Comparison of ENCODE assay signal across 29 cellular contexts in genomic region chr10:117366741-117367140, GRCh38. TPM values are rescaled to one million over a fixed set of nuclear protein-coding genes. Genes with fewer than 3 reads are reported as not detected.
DNase-seq lines count a peak whose midpoint lies in the region; ATAC-seq and TF ChIP-seq lines count a peak whose summit lies in the region.
"Had no signal": no experiment of that assay in that cellular context is flagged by ENCODE, and none has a peak within 500 bp of the region (broad histone marks: within the 10 kb centered on the region; RNA-seq: fewer than 3 reads in every experiment).

No MANE protein-coding gene starts in this region.

- H2AFZ ChIP-seq in PC-3 (ENCODE audit: low read length), result no peak overlapping the region

- H3K27ac ChIP-seq in CD4-positive, CD25-positive, alpha-beta regulatory T cell (ENCODE audit: insufficient read depth, low read length, poor library complexity, severe bottlenecking), result no peak overlapping the region
- H3K27ac ChIP-seq in PC-3 (ENCODE audit: low read length), result peak overlapping the region; percentile 85
- H3K27ac ChIP-seq in epithelial cell of prostate, result peak overlapping the region; percentile 47
- no peak overlapping the region for H3K27ac ChIP-seq in coronary artery
- H3K27ac ChIP-seq in CD8-positive, alpha-beta T cell (ENCODE audit: low read depth, low read length), result no peak overlapping the region
- H3K27ac ChIP-seq: heart left ventricle, tibial artery had no signal

- BruUV-seq in PC-3 (replicated peaks; lab: Mats Ljungman, UMichigan), result no TSS peak

- no peaks in the 10 kb centered on the region for H3K9me2 ChIP-seq in PC-3 (replicated peaks; ENCODE audit: low read length)

- no peak for DNase-seq in CD4-positive, CD25-positive, alpha-beta regulatory T cell
- peak; percentile 66 for DNase-seq in PC-3
- DNase-seq in epithelial cell of prostate (ENCODE audit: low read depth, low spot score), result no peak
- no peak for DNase-seq in neural crest cell (ENCODE audit: low read depth, low spot score)
- no peak for DNase-seq in EL
- no peak for DNase-seq in activated naive CD8-positive, alpha-beta T cell treated with anti-CD3 and anti-CD28 coated beads for 36 hours
- DNase-seq in coronary artery (ENCODE audit: low spot score), result no peak
- DNase-seq in CD8-positive, alpha-beta T cell, result no peak
- DNase-seq: activated B cell treated with CpG ODN at 0.5 μM for 24 hours; activated CD4-positive, alpha-beta T cell treated with anti-CD3 and anti-CD28 coated beads, Interleukin-2, amount 50 U/mL, for 4 hours; activated CD8-positive, alpha-beta memory T cell treated with anti-CD3 and anti-CD28 coated beads, Interleukin-2, amount 50 U/mL, for 48 hours; DMS79 treated with DMSO at 0.1 percent for 48 hours; foreskin fibroblast; H7; heart left ventricle; IMR-90; left cardiac atrium; mesendoderm; naive thymus-derived CD8-positive, alpha-beta T cell; NCI-H1417 treated with DMSO at 0.1 percent for 48 hours; NCI-H2107; NCI-H510A treated with DMSO at 0.1 percent for 48 hours; stimulated activated CD4-positive, alpha-beta T cell treated with anti-CD3 and anti-CD28 coated beads, Interleukin-12 subunit alpha, Interleukin-12 subunit beta, amount 100 ng/mL, for 4 hours; stimulated activated CD4-positive, alpha-beta T cell treated with anti-CD3 and anti-CD28 coated beads, Interleukin-4, amount 100 ng/mL, for 4 hours; stimulated activated naive CD4-positive, alpha-beta T cell treated with Interleukin-2 at 50 U/mL for 16 hours; tibial artery had no signal

- H3K4me1 Mint-ChIP-seq in CD4-positive, CD25-positive, alpha-beta regulatory T cell, result peaks cover 48 to 84% (median 67%) of the 10 kb centered on the region in 4 donors
- H3K4me1 Mint-ChIP-seq in neural crest cell, result peaks cover 28% of the 10 kb centered on the region
- H3K4me1 Mint-ChIP-seq in activated naive CD8-positive, alpha-beta T cell treated with anti-CD3 and anti-CD28 coated beads for 36 hours, result peaks cover 63% of the 10 kb centered on the region
- H3K4me1 Mint-ChIP-seq in CD8-positive, alpha-beta T cell (ENCODE audit: low read depth), result peaks cover 80% of the 10 kb centered on the region

- H3K9ac ChIP-seq in PC-3 (ENCODE audit: low read length), result peak overlapping the region; percentile 61

- TF ChIP-seq CTCF in PC-3 (conservative IDR thresholded peaks at IDR 0.05; ENCODE audit: low read depth, low read length) (no peak), neural crest cell (conservative IDR thresholded peaks at IDR 0.05) (no peak), coronary artery (IDR thresholded peaks at IDR 0.05) (no peak)
- no peak for TF ChIP-seq CTCF in CD8-positive, alpha-beta T cell (IDR thresholded peaks at IDR 0.05)

- POLR2A ChIA-PET in PC-3 (lab: Charles Lee; ENCODE audit: unreplicated experiment), result no interaction called here
- POLR2A ChIA-PET in CD8-positive, alpha-beta T cell (lab: Charles Lee), result interaction anchor here (1.0 kb wide), 1 partner anchor 11 kb away, joined by 3 read pairs; no protein-coding TSS in a partner anchor

- peak overlapping the region in 1 of 4 donors; percentile 4 for H3K4me3 Mint-ChIP-seq in CD4-positive, CD25-positive, alpha-beta regulatory T cell
- H3K4me3 Mint-ChIP-seq in neural crest cell, result peak overlapping the region; percentile 27
- H3K4me3 Mint-ChIP-seq in activated naive CD8-positive, alpha-beta T cell treated with anti-CD3 and anti-CD28 coated beads for 36 hours, result no peak overlapping the region
- H3K4me3 Mint-ChIP-seq in CD8-positive, alpha-beta T cell, result no peak overlapping the region
- H3K4me3 Mint-ChIP-seq: activated B cell treated with CpG ODN at 0.5 μM for 24 hours; activated naive CD8-positive, alpha-beta T cell; B cell had no signal

- no peak for ATAC-seq in CD4-positive, CD25-positive, alpha-beta regulatory T cell (ENCODE audit: low read depth in 2 of 2)
- ATAC-seq in PC-3, result peak; percentile 64
- no peak for ATAC-seq in CD8-positive, alpha-beta T cell
- ATAC-seq: heart left ventricle; left cardiac atrium; naive thymus-derived CD8-positive, alpha-beta T cell had no signal

- H3K27ac Mint-ChIP-seq in CD4-positive, CD25-positive, alpha-beta regulatory T cell, result peak overlapping the region in 2 of 3 donors; percentile 63 to 70
- H3K27ac Mint-ChIP-seq in neural crest cell (ENCODE audit: unreplicated experiment), result no peak overlapping the region
- no peak overlapping the region for H3K27ac Mint-ChIP-seq in activated naive CD8-positive, alpha-beta T cell treated with anti-CD3 and anti-CD28 coated beads for 36 hours
- no peak overlapping the region for H3K27ac Mint-ChIP-seq in CD8-positive, alpha-beta T cell
- H3K27ac Mint-ChIP-seq: activated B cell treated with CpG ODN at 0.5 μM for 24 hours; activated naive CD8-positive, alpha-beta T cell; activated T-helper 2 cell treated with anti-CD3 and anti-CD28 coated beads, Interferon-gamma antibody, Interleukin-2, Interleukin-4, amounts not matched to agents 10 μg/mL and 5 μg/mL and 100 μg/mL, durations not matched to agents 14 hours and 24 hours and 36 hours; B cell had no signal

- no peaks in the 10 kb centered on the region for H3K9me3 ChIP-seq in CD4-positive, CD25-positive, alpha-beta regulatory T cell (ENCODE audit: control insufficient read depth in 2 of 2, low read length in 2 of 2)
- H3K9me3 ChIP-seq in PC-3 (ENCODE audit: low read length), result no peaks in the 10 kb centered on the region
- no peaks in the 10 kb centered on the region for H3K9me3 ChIP-seq in CD8-positive, alpha-beta T cell (ENCODE audit: low read length)
- H3K9me3 ChIP-seq: heart left ventricle, tibial artery had no signal

- H3F3A ChIP-seq in PC-3 (ENCODE audit: low read length, unreplicated experiment), result peaks cover 5% of the 10 kb centered on the region

- no peaks in the 10 kb centered on the region for H3K36me3 ChIP-seq in CD4-positive, CD25-positive, alpha-beta regulatory T cell (ENCODE audit: control insufficient read depth, insufficient read depth, low read length)
- no peaks in the 10 kb centered on the region for H3K36me3 ChIP-seq in PC-3 (ENCODE audit: low read depth, low read length)
- no peaks in the 10 kb centered on the region for H3K36me3 ChIP-seq in CD8-positive, alpha-beta T cell (ENCODE audit: insufficient read depth, low read length)
- H3K36me3 ChIP-seq: heart left ventricle, tibial artery had no signal

- peaks cover 99% of the 10 kb centered on the region for H3K79me2 ChIP-seq in PC-3 (ENCODE audit: low read length)

- peaks cover 28% of the 10 kb centered on the region for H3K4me1 ChIP-seq in CD4-positive, CD25-positive, alpha-beta regulatory T cell (ENCODE audit: control insufficient read depth, insufficient read depth, low read length, poor library complexity, severe bottlenecking)
- peaks cover 69% of the 10 kb centered on the region for H3K4me1 ChIP-seq in PC-3 (ENCODE audit: insufficient read depth, low read length)
- peaks cover 32% of the 10 kb centered on the region for H3K4me1 ChIP-seq in CD8-positive, alpha-beta T cell (ENCODE audit: insufficient read depth, low read length)

- H3K27me3 ChIP-seq in CD4-positive, CD25-positive, alpha-beta regulatory T cell (ENCODE audit: control insufficient read depth, insufficient read depth, low read length), result no peaks in the 10 kb centered on the region
- H3K27me3 ChIP-seq in PC-3 (ENCODE audit: low read length), result no peaks in the 10 kb centered on the region
- no peaks in the 10 kb centered on the region for H3K27me3 ChIP-seq in CD8-positive, alpha-beta T cell (ENCODE audit: insufficient read depth, low read length)
- H3K27me3 ChIP-seq: heart left ventricle, tibial artery had no signal

- no peaks in the 10 kb centered on the region for H3K9me3 Mint-ChIP-seq in CD4-positive, CD25-positive, alpha-beta regulatory T cell
- H3K9me3 Mint-ChIP-seq in neural crest cell, result no peaks in the 10 kb centered on the region
- H3K9me3 Mint-ChIP-seq in activated naive CD8-positive, alpha-beta T cell treated with anti-CD3 and anti-CD28 coated beads for 36 hours, result peaks cover 1% of the 10 kb centered on the region
- H3K9me3 Mint-ChIP-seq in CD8-positive, alpha-beta T cell, result no peaks in the 10 kb centered on the region
- H3K9me3 Mint-ChIP-seq: activated B cell treated with CpG ODN at 0.5 μM for 24 hours; activated T-helper 2 cell treated with anti-CD3 and anti-CD28 coated beads, Interferon-gamma antibody, Interleukin-2, Interleukin-4, amounts not matched to agents 10 μg/mL and 5 μg/mL and 100 μg/mL, durations not matched to agents 14 hours and 24 hours and 36 hours; naive thymus-derived CD8-positive, alpha-beta T cell had no signal

- intact Hi-C loops in PC-3 (cut with micrococcal nuclease), result no loop called here
- intact Hi-C loops in CD8-positive, alpha-beta T cell (cut with DNase I, micrococcal nuclease), result no loop called here

- H3K36me3 Mint-ChIP-seq in CD4-positive, CD25-positive, alpha-beta regulatory T cell, result peaks cover 8% of the 10 kb centered on the region
- peaks cover 4% of the 10 kb centered on the region for H3K36me3 Mint-ChIP-seq in neural crest cell (ENCODE audit: low read depth)
- H3K36me3 Mint-ChIP-seq in activated naive CD8-positive, alpha-beta T cell treated with anti-CD3 and anti-CD28 coated beads for 36 hours, result peaks cover 18% of the 10 kb centered on the region
- peaks cover 3% of the 10 kb centered on the region for H3K36me3 Mint-ChIP-seq in CD8-positive, alpha-beta T cell

- H4K20me1 ChIP-seq in PC-3 (ENCODE audit: low read length), result peaks cover 15% of the 10 kb centered on the region; the same call in 1 of the 2 replicates

- H3K4me2 ChIP-seq in PC-3 (ENCODE audit: low read length), result peak overlapping the region; percentile 79

- H3K4me3 ChIP-seq in CD4-positive, CD25-positive, alpha-beta regulatory T cell (ENCODE audit: low read depth, low read length), result no peak overlapping the region
- H3K4me3 ChIP-seq in PC-3 (ENCODE audit: low read length), result peak overlapping the region; percentile 52; the same call in 1 of the 2 replicates
- no peak overlapping the region for H3K4me3 ChIP-seq in coronary artery
- H3K4me3 ChIP-seq in CD8-positive, alpha-beta T cell (ENCODE audit: low read depth, low read length), result no peak overlapping the region
- H3K4me3 ChIP-seq: heart left ventricle, tibial artery had no signal

- CTCF ChIA-PET in PC-3 (lab: Charles Lee), result no interaction called here
- CTCF ChIA-PET in CD8-positive, alpha-beta T cell (lab: Charles Lee), result interaction anchor here (0.6 kb wide), 1 partner anchor 39 kb away, joined by 4 read pairs; no protein-coding TSS in a partner anchor

- H3K27me3 Mint-ChIP-seq in CD4-positive, CD25-positive, alpha-beta regulatory T cell, result no peaks in the 10 kb centered on the region
- H3K27me3 Mint-ChIP-seq in neural crest cell (ENCODE audit: low read depth), result no peaks in the 10 kb centered on the region
- no peaks in the 10 kb centered on the region for H3K27me3 Mint-ChIP-seq in activated naive CD8-positive, alpha-beta T cell treated with anti-CD3 and anti-CD28 coated beads for 36 hours
- H3K27me3 Mint-ChIP-seq in CD8-positive, alpha-beta T cell (ENCODE audit: low read depth), result no peaks in the 10 kb centered on the region
- H3K27me3 Mint-ChIP-seq: activated B cell treated with CpG ODN at 0.5 μM for 24 hours; activated naive CD8-positive, alpha-beta T cell; B cell; naive thymus-derived CD8-positive, alpha-beta T cell had no signal

RNA-seq across cellular contexts. Expression of gene PDZD8, which starts 8.5 kb away (rescaled TPM):
- total RNA-seq in CD4-positive, CD25-positive, alpha-beta regulatory T cell, result 30.4 TPM
- 10 to 100 TPM in 1 of 4 donors, 1 to 10 TPM in 3; 3.1 to 11.2 (median 6.1) TPM for polyA plus RNA-seq in CD4-positive, CD25-positive, alpha-beta regulatory T cell
- total RNA-seq in PC-3 (2014; rRNA removed) (13.6 and 14.7 TPM in 2 replicates), neural crest cell (30.6 and 31.8 TPM in 2 replicates)
- 10 to 100 TPM; 19.7 to 20.4 TPM for total RNA-seq in activated naive CD8-positive, alpha-beta T cell treated with anti-CD3 and anti-CD28 coated beads for 36 hours
- total RNA-seq in CD8-positive, alpha-beta T cell, result 10 to 100 TPM; 49.6 to 59.8 TPM

Comparison
In these comparisons a context has a peak if more than half of its experiments do, and no peak if none do; other contexts are left out.
1. H3K27ac ChIP-seq: peak in PC-3 (single experiment) and epithelial cell of prostate (single experiment); none in CD4-positive, CD25-positive, alpha-beta regulatory T cell (single experiment), coronary artery (0 of 2) and CD8-positive, alpha-beta T cell (single experiment).
2. H3K27ac Mint-ChIP-seq: peak in CD4-positive, CD25-positive, alpha-beta regulatory T cell (2 of 3); none in neural crest cell (single experiment), activated naive CD8-positive, alpha-beta T cell treated with anti-CD3 and anti-CD28 coated beads for 36 hours (single experiment) and CD8-positive, alpha-beta T cell (single experiment).